In genomic region chr2:196131384-196131861, GRCh38 we compare ENCODE assay signal across 8 cellular contexts. TPM values are rescaled to one million over a fixed set of nuclear protein-coding genes. Genes with fewer than 3 reads are reported as not detected.
DNase-seq lines count a peak whose midpoint lies in the region; ATAC-seq and TF ChIP-seq lines count a peak whose summit lies in the region.

No MANE protein-coding gene starts in this region.

- intact Hi-C loops in CD14-positive monocyte (cut with micrococcal nuclease): loop anchor here (2.0 to 10.0 kb wide), 2 partner anchors 203 to 207 kb away; no protein-coding TSS in a partner anchor

- TF ChIP-seq CTCF in CD14-positive monocyte (IDR thresholded peaks at IDR 0.05): peak; percentile 76

- peaks cover 35 to 72% (median 54%) of the 10 kb centered on the region in 7 donors for H3K9me3 Mint-ChIP-seq in CD14-positive monocyte

- no peak overlapping the region for H3K4me3 Mint-ChIP-seq in CD14-positive monocyte

- peaks cover 0 to 2% (median 0%) of the 10 kb centered on the region in 3 donors for H3K27me3 Mint-ChIP-seq in CD14-positive monocyte (ENCODE audit: low read depth in 3 of 3)

- H3K36me3 Mint-ChIP-seq in CD14-positive monocyte: peaks cover 28 to 45% of the 10 kb centered on the region in 2 donors

- H3K27ac Mint-ChIP-seq in CD14-positive monocyte: peak overlapping the region in 6 of 7 donors; percentile 74 to 88 (median 84)

- peaks cover 8% of the 10 kb centered on the region for H3K4me1 Mint-ChIP-seq in CD14-positive monocyte

- DNase-seq in CD14-positive monocyte (ENCODE audit: low spot score) (peak; percentile 50), RPMI8226 (peak; percentile 76), islet precursor cell (peak; percentile 72), pons (ENCODE audit: low spot score) (no peak)
- peak; percentile 36 for DNase-seq in activated effector memory CD4-positive, alpha-beta T cell treated with Interleukin-2 at 50 U/mL for 16 hours
- peak; percentile 38 to 42 for DNase-seq in stimulated activated CD8-positive, alpha-beta memory T cell treated with anti-CD3 and anti-CD28 coated beads, Interleukin-7, amount 100 ng/mL, for 48 hours (ENCODE audit: extremely low read depth in 1 of 2, low read depth in 1 of 2)

- peak; percentile 36 for ATAC-seq in GM21390 (IDR thresholded peaks at IDR 0.05; ENCODE audit: unreplicated experiment)
- no peak for ATAC-seq in HG02840 (IDR thresholded peaks at IDR 0.05; ENCODE audit: low FRiP score, unreplicated experiment)

RNA-seq across cellular contexts. Expression of gene STK17B, which starts 40.0 kb away (rescaled TPM):
- polyA plus RNA-seq in CD14-positive monocyte: 100 to 1,000 TPM; 171 to 244 TPM
